ENCODE assay signal across 7 cellular contexts in genomic region chr14:85447883-85448282, GRCh38.
"Had no signal": no experiment of that assay in that cellular context is flagged by ENCODE, and none has a peak within 500 bp of the region (broad histone marks: within the 10 kb centered on the region; RNA-seq: fewer than 3 reads in every experiment).

No MANE protein-coding gene starts in this region.

- H3K27me3 Mint-ChIP-seq: IgD-negative memory B cell had no signal

- ATAC-seq: HepG2 had no signal

- H3K4me1 Mint-ChIP-seq: IgD-negative memory B cell had no signal

- H3K27ac ChIP-seq: HL-60, KMS-11 had no signal

- H3K4me3 Mint-ChIP-seq: IgD-negative memory B cell had no signal

- DNase-seq: GOT3, HCEC 1CT, KBM-7 had no signal

- H3K4me2 ChIP-seq: KMS-11 had no signal

- H3K27ac Mint-ChIP-seq: IgD-negative memory B cell had no signal

- H3K36me3 Mint-ChIP-seq: IgD-negative memory B cell had no signal

- H3K9ac ChIP-seq: KMS-11 had no signal
